ENCODE assay signal across 18 cellular contexts in genomic region chr2:148885209-148885608, GRCh38. TPM values are rescaled to one million over a fixed set of nuclear protein-coding genes. Genes with fewer than 3 reads are reported as not detected.
A peak's percentile ranks its signal among the peaks of the same experiment; 100 is the strongest.
DNase-seq lines count a peak whose midpoint lies in the region; ATAC-seq, FAIRE-seq and TF ChIP-seq lines count a peak whose summit lies in the region.
"Had no signal": no experiment of that assay in that cellular context is flagged by ENCODE, and none has a peak within 500 bp of the region (broad histone marks: within the 10 kb centered on the region; RNA-seq: fewer than 3 reads in every experiment).

No MANE protein-coding gene starts in this region.

- H3K36me3 ChIP-seq in H1 (ENCODE audit: control insufficient read depth in 2 of 4, insufficient read depth in 4 of 4, low read length in 3 of 4) (peaks cover 0 to under 1% (median 0%) of the 10 kb centered on the region in 4 experiments; a peak in 2 of 8 replicates), neural cell (ENCODE audit: insufficient read depth, low read length) (no peaks in the 10 kb centered on the region)
- H3K36me3 ChIP-seq: BE2C had no signal

- peak; percentile 9 for DNase-seq in NCI-H82 (lab: John Stamatoyannopoulos, UW)
- no peak for DNase-seq in NCI-H82 treated with DMSO at 0.1 percent for 48 hours (lab: John Stamatoyannopoulos, UW; ENCODE audit: unreplicated experiment)
- DNase-seq in NCI-H69 (lab: John Stamatoyannopoulos, UW) = peak; percentile 75
- no peak for DNase-seq in H1 (ENCODE audit: low read depth in 1 of 2, low spot score in 2 of 2)
- DNase-seq: ACHN; BE2C; CD4-positive, CD25-positive, alpha-beta regulatory T cell; CD8-positive, alpha-beta memory T cell; COR-L47; DMS 273 treated with DMSO at 0.1 percent for 48 hours; DMS79; GF-D8 had no signal

- H3K27me3 ChIP-seq in H1 (replicated peaks in 1 of 4; ENCODE audit: control insufficient read depth in 3 of 4, extremely low read depth in 1 of 4, insufficient read depth in 3 of 4, low read length in 3 of 4) (no peaks in the 10 kb centered on the region), neural cell (ENCODE audit: insufficient read depth, low read depth, low read length) (no peaks in the 10 kb centered on the region)
- H3K27me3 ChIP-seq: BE2C had no signal

- CTCF ChIA-PET in H1 (lab: Charles Lee; ENCODE audit: partially characterized antibody) = no interaction called here

- no peak for TF ChIP-seq CTCF in H1 (IDR thresholded peaks at IDR 0.05; ENCODE audit: control extremely low read depth in 1 of 3, insufficient read depth in 1 of 3, low read depth in 1 of 3, low read length in 3 of 3)
- TF ChIP-seq CTCF in neural cell (IDR thresholded peaks at IDR 0.05; ENCODE audit: poor library complexity, severe bottlenecking) = no peak

- no peak overlapping the region for H2BK5ac ChIP-seq in H1 (ENCODE audit: low read depth, low read length)

- H4K91ac ChIP-seq in H1 (replicated peaks; ENCODE audit: insufficient read length, low read length) = no peak overlapping the region

- H4K20me1 ChIP-seq in H1 (replicated peaks in 1 of 2; ENCODE audit: control insufficient read depth in 1 of 2, insufficient read depth in 2 of 2, low read length in 2 of 2) (peaks cover 4 to 14% of the 10 kb centered on the region in 2 experiments), neural cell (ENCODE audit: insufficient read depth) (no peaks in the 10 kb centered on the region)

- H2BK120ac ChIP-seq in H1 (replicated peaks; ENCODE audit: low read depth, low read length) = no peak overlapping the region

- peaks cover 3% of the 10 kb centered on the region; the same call in 1 of the 2 replicates for H3K23me2 ChIP-seq in H1 (ENCODE audit: low read depth, low read length)

- POLR2A ChIA-PET in H1 (lab: Charles Lee; ENCODE audit: partially characterized antibody) = interaction anchor here (0.7 kb wide), 1 partner anchor 29 kb away, joined by 3 read pairs; no protein-coding TSS in a partner anchor

- H3K18ac ChIP-seq in H1 (ENCODE audit: extremely low read depth, low read length) = no peak overlapping the region

- no peak overlapping the region for H2BK20ac ChIP-seq in H1 (ENCODE audit: low read length)

- H3K79me2 ChIP-seq in H1 (ENCODE audit: control insufficient read depth in 1 of 2, insufficient read depth in 2 of 2, low read length in 2 of 2) (peaks cover 0 to 53% of the 10 kb centered on the region in 2 experiments; a peak in 3 of 4 replicates), neural cell (replicated peaks; ENCODE audit: insufficient read depth, low read length) (peaks cover 65% of the 10 kb centered on the region)

- H3K79me1 ChIP-seq in H1 (ENCODE audit: low read depth, low read length) = peaks cover 3% of the 10 kb centered on the region

- H3K9me3 ChIP-seq in H1 (ENCODE audit: insufficient read depth in 2 of 2, low read depth in 1 of 2, low read length in 1 of 2) (0 out of 4 replicates have a peak, but pooled peaks cover under 1 to 4% of the 10 kb centered on the region in 2 experiments), neural cell (ENCODE audit: low read length) (no peaks in the 10 kb centered on the region)
- H3K9me3 ChIP-seq: BE2C had no signal

- TF ChIP-seq RAD21 in H1 (IDR thresholded peaks at IDR 0.05 in 1 of 2, conservative IDR thresholded peaks at IDR 0.05 in 1 of 2; ENCODE audit: low read depth in 2 of 2, low read length in 2 of 2) (no peak), neural cell (conservative IDR thresholded peaks at IDR 0.05) (no peak)

- 0 out of 2 replicates have a peak overlapping the region, but pooled peaks have one; percentile 53 for H2BK15ac ChIP-seq in H1 (ENCODE audit: low read length)

- no peak overlapping the region for H3K14ac ChIP-seq in H1 (ENCODE audit: insufficient read length)

- H3K4me3 ChIP-seq in H1 (ENCODE audit: extremely low read depth in 1 of 4, insufficient read depth in 2 of 4, low read depth in 3 of 4, low read length in 4 of 4) (no peak overlapping the region), neural cell (ENCODE audit: low read length) (peak overlapping the region; percentile 19)
- H3K4me3 ChIP-seq: HAP-1 had no signal

- no peak overlapping the region for H3K4ac ChIP-seq in H1 (replicated peaks; ENCODE audit: insufficient read length, low read depth, low read length)

- H3F3A ChIP-seq in neural cell (ENCODE audit: insufficient read depth, low read length, poor library complexity, severe bottlenecking) = peaks cover 13% of the 10 kb centered on the region

- no peaks in the 10 kb centered on the region for H3K9me2 ChIP-seq in neural cell (ENCODE audit: insufficient read depth, low read length)

- H2AK5ac ChIP-seq in H1 (ENCODE audit: low read depth, low read length) = no peak overlapping the region

- no peak overlapping the region for H3K56ac ChIP-seq in H1 (replicated peaks; ENCODE audit: insufficient read length, low read depth, low read length)

- H2BK12ac ChIP-seq in H1 (ENCODE audit: low read depth, low read length) = no peak overlapping the region

- WGBS in H1 (ENCODE audit: extremely low coverage in 1 of 2, insufficient coverage in 1 of 2, insufficient read length in 1 of 2, insufficient replicate concordance in 2 of 2, low coverage in 1 of 2, low lambda C conversion rate in 2 of 2, missing lambda C conversion rate in 1 of 2), 2 experiments = 81% methylated on average over 10 of the region's 10 CpGs; no CpG with 5 or more reads in 1 of the 2 experiments

- no peak overlapping the region for H3K4me2 ChIP-seq in H1 (ENCODE audit: insufficient read depth in 1 of 2, low read depth in 2 of 2, low read length in 2 of 2)
- no peak overlapping the region for H3K4me2 ChIP-seq in neural cell (ENCODE audit: low read length)

- TF ChIP-seq POLR2A in H1 (IDR thresholded peaks at IDR 0.05; ENCODE audit: control extremely low read depth in 1 of 2, low read depth in 2 of 2, low read length in 2 of 2) = no peak

- no peak overlapping the region for H2AFZ ChIP-seq in H1 (ENCODE audit: low read length)
- H2AFZ ChIP-seq in neural cell (ENCODE audit: low read depth, low read length) = no peak overlapping the region

- no peak overlapping the region for H4K8ac ChIP-seq in H1 (ENCODE audit: extremely low read depth, insufficient read depth, low read length)

- H3K9ac ChIP-seq in H1 (replicated peaks in 1 of 4; ENCODE audit: extremely low read depth in 1 of 4, low read depth in 3 of 4, low read length in 3 of 4) (no peak overlapping the region), neural cell (ENCODE audit: low read length) (peak overlapping the region; percentile 15)

- peaks cover 0 to 3% (median 1%) of the 10 kb centered on the region in 4 experiments; a peak in 3 of 7 replicates for H3K4me1 ChIP-seq in H1 (replicated peaks in 1 of 4; ENCODE audit: control insufficient read depth in 3 of 4, insufficient read depth in 4 of 4, low read length in 3 of 4)
- H3K4me1 ChIP-seq: BE2C, HAP-1 had no signal

- H3K27ac ChIP-seq in H1 (ENCODE audit: low read depth, low read length) (no peak overlapping the region), neural cell (ENCODE audit: low read length) (peak overlapping the region; percentile 30)

- ATAC-seq in GM21367 (IDR thresholded peaks at IDR 0.05; ENCODE audit: unreplicated experiment) = no peak
- ATAC-seq in GM21381 (IDR thresholded peaks at IDR 0.05; ENCODE audit: unreplicated experiment) = no peak

- H4K5ac ChIP-seq in H1 (ENCODE audit: insufficient read length, low read depth, low read length) = no peak overlapping the region

- TF ChIP-seq EP300 in H1 (IDR thresholded peaks at IDR 0.05; ENCODE audit: borderline replicate concordance in 1 of 2, low read depth in 2 of 2, low read length in 2 of 2) (no peak), neural cell (conservative IDR thresholded peaks at IDR 0.05; ENCODE audit: poor library complexity, severe bottlenecking) (no peak)

- H3K23ac ChIP-seq in H1 (ENCODE audit: insufficient read length) = no peak overlapping the region

- FAIRE-seq in H1 (lab: Jason Lieb, UNC) = no peak
- FAIRE-seq: A204.1 had no signal

TF ChIP-seq in H1, 55 proteins besides CTCF, POLR2A, EP300 and RAD21 (continues in another document):
- TF ChIP-seq BACH1 (IDR thresholded peaks at IDR 0.05; ENCODE audit: low read length) (no peak), YY1 (IDR thresholded peaks at IDR 0.05; ENCODE audit: low read depth, low read length) (no peak), EZH2 (IDR thresholded peaks at IDR 0.05; ENCODE audit: low read depth, low read length, severe bottlenecking) (no peak), KDM5A (IDR thresholded peaks at IDR 0.05; ENCODE audit: low read length) (no peak), GABPA (IDR thresholded peaks at IDR 0.05; ENCODE audit: borderline replicate concordance, insufficient read depth, low read length) (no peak), BCL11A (IDR thresholded peaks at IDR 0.05; ENCODE audit: low read depth in 2 of 2, low read length in 2 of 2) (no peak)

TF ChIP-seq in neural cell, 6 proteins besides CTCF, POLR2A, EP300 and RAD21 (continues in another document):
- TF ChIP-seq POLR2AphosphoS5 (IDR thresholded peaks at IDR 0.05) (peak; percentile 39), MXI1 (conservative IDR thresholded peaks at IDR 0.05; ENCODE audit: poor library complexity, severe bottlenecking) (no peak), TAF1 (IDR thresholded peaks at IDR 0.05; ENCODE audit: low read depth) (no peak), EZH2 (IDR thresholded peaks at IDR 0.05; ENCODE audit: borderline replicate concordance, insufficient read depth, low read length, poor library complexity, severe bottlenecking) (no peak)

RNA-seq across cellular contexts. Expression of gene KIF5C, which starts 10.2 kb away (rescaled TPM):
- total RNA-seq in H1 (2021; fragmentation: NEBNext Ultra II Directional; extraction: Animal tissue kit (Norgen Biotek cat#: 25700)) = 58.1 and 66.4 TPM in 2 replicates
- polyA plus RNA-seq in H1 (2011; rRNA removed) (12.5 and 16.3 TPM in 2 replicates), neural cell (515 and 527 TPM in 2 replicates)
- 20.7 TPM for polyA plus RNA-seq in H1 (2011; cell fraction: cytosol; rRNA removed)
- 28.7 TPM for polyA plus RNA-seq in H1 (2011; cell fraction: nucleus; rRNA removed)
- polyA plus RNA-seq in H1 (2012, experiment 1 of 2) = 24.5 to 33.7 TPM (median 26.6 TPM) in 4 replicates
- 2.2 TPM for polyA plus RNA-seq in H1 (2012, experiment 2 of 2)
- polyA plus RNA-seq in H1 (2013, experiment 1 of 2) = 86.6 TPM
- polyA plus RNA-seq in H1 (2013, experiment 2 of 2) = 77.4 TPM
- 63.7 and 65.0 TPM in 2 replicates for polyA minus RNA-seq in H1 (2011; rRNA and poly(A)+ RNA removed)
- polyA minus RNA-seq in H1 (2011; cell fraction: cytosol; rRNA and poly(A)+ RNA removed) = 30.3 TPM
- polyA minus RNA-seq in H1 (2011; cell fraction: nucleus; rRNA and poly(A)+ RNA removed) = 42.4 TPM
- 859 and 938 TPM in 2 replicates for polyA minus RNA-seq in neural cell
- total RNA-seq: HT-29 had no signal

Comparison
In these comparisons a context has a peak if more than half of its experiments do, and no peak if none do; other contexts are left out.
1. DNase-seq: peak in NCI-H82 (single experiment) and NCI-H69 (single experiment); none in NCI-H82 treated with DMSO at 0.1 percent for 48 hours (single experiment) and H1 (0 of 2).